In genomic region chr5:115435776-115436712, GRCh38 we compare ENCODE assay signal across 18 cellular contexts.
DNase-seq lines count a peak whose midpoint lies in the region; ATAC-seq, FAIRE-seq and TF ChIP-seq lines count a peak whose summit lies in the region.
"Had no signal": no experiment of that assay in that cellular context is flagged by ENCODE, and none has a peak within 500 bp of the region (broad histone marks: within the 10 kb centered on the region; RNA-seq: fewer than 3 reads in every experiment).

No MANE protein-coding gene starts in this region.

- H3K9me1 ChIP-seq in K562 (ENCODE audit: control insufficient read depth, insufficient read depth, low read length), result no peaks in the 10 kb centered on the region

- peaks cover 9% of the 10 kb centered on the region for H3K4me1 Mint-ChIP-seq in osteocyte (ENCODE audit: unreplicated experiment)
- H3K4me1 Mint-ChIP-seq: CD14-positive monocyte, memory B cell had no signal

- H3K27ac Mint-ChIP-seq in osteocyte (ENCODE audit: unreplicated experiment), result no peak overlapping the region
- H3K27ac Mint-ChIP-seq: CD14-positive monocyte, memory B cell had no signal

- peaks cover 14% of the 10 kb centered on the region for H3K9me3 Mint-ChIP-seq in osteocyte (ENCODE audit: unreplicated experiment)

- H2AFZ ChIP-seq in K562 (ENCODE audit: low read depth, low read length), result no peak overlapping the region

- intact Hi-C loops in K562 (cut with micrococcal nuclease), result no loop called here

- no TSS peak for BruUV-seq in K562 (replicated peaks; lab: Mats Ljungman, UMichigan)

- TF ChIP-seq CTCF in K562 (IDR thresholded peaks at IDR 0.05 in 2 of 3, conservative IDR thresholded peaks at IDR 0.05 in 1 of 3; ENCODE audit: insufficient read depth in 2 of 3, low read depth in 1 of 3, low read length in 3 of 3), result no peak
- no peak for TF ChIP-seq CTCF in omental fat pad (IDR thresholded peaks at IDR 0.05)
- TF ChIP-seq CTCF in osteocyte (IDR thresholded peaks at IDR 0.05), result no peak

- H3K4me3 Mint-ChIP-seq in osteocyte (ENCODE audit: unreplicated experiment), result no peak overlapping the region
- H3K4me3 Mint-ChIP-seq: CD14-positive monocyte, memory B cell had no signal

- no peak overlapping the region for H3K4me2 ChIP-seq in K562 (ENCODE audit: insufficient read depth, low read length)

- no peak overlapping the region for H3K27ac ChIP-seq in K562 (ENCODE audit: extremely low read depth, low read depth, low read length)
- H3K27ac ChIP-seq: adrenal gland, right lobe of liver had no signal

- TF ChIP-seq RAD21 in K562 (CRISPR knock-in tag; conservative IDR thresholded peaks at IDR 0.05 in 1 of 2, IDR thresholded peaks at IDR 0.05 in 1 of 2), result no peak

- no peaks in the 10 kb centered on the region for H4K20me1 ChIP-seq in K562 (replicated peaks; ENCODE audit: control insufficient read depth, insufficient read depth, low read length)

- no peak overlapping the region for H3K4me3 ChIP-seq in K562
- H3K4me3 ChIP-seq: adrenal gland, right lobe of liver had no signal

- H3K79me2 ChIP-seq in K562 (ENCODE audit: control insufficient read depth, insufficient read depth, low read length), result no peaks in the 10 kb centered on the region

- CTCF ChIA-PET in K562 (lab: Yijun Ruan, JAX; ENCODE audit: low intra/inter-chr PET ratio), result no interaction called here

- in situ Hi-C loops in K562 (cut with MboI), result no loop called here

- no peaks in the 10 kb centered on the region for H3K36me3 ChIP-seq in K562 (ENCODE audit: control insufficient read depth, insufficient read depth, low read length)
- H3K36me3 ChIP-seq: adrenal gland, right lobe of liver had no signal

- FAIRE-seq in K562 (lab: Jason Lieb, UNC) (no peak), RCC 7860 (lab: Jason Lieb, UNC) (no peak)

- no peaks in the 10 kb centered on the region for H3K4me1 ChIP-seq in K562 (replicated peaks in 1 of 2; ENCODE audit: control insufficient read depth in 2 of 2, insufficient read depth in 2 of 2, low read length in 2 of 2)
- H3K4me1 ChIP-seq: adrenal gland had no signal

- TF ChIP-seq POLR2A in K562 (conservative IDR thresholded peaks at IDR 0.05), result no peak

- TF ChIP-seq EP300 in K562 (IDR thresholded peaks at IDR 0.05; ENCODE audit: low read length), result no peak

- WGBS in K562 (ENCODE audit: insufficient coverage, low coverage, missing lambda C conversion rate), result 4% methylated on average over 3 of the region's 3 CpGs

- H3K36me3 Mint-ChIP-seq in osteocyte (ENCODE audit: unreplicated experiment), result peaks cover 2% of the 10 kb centered on the region
- H3K36me3 Mint-ChIP-seq: CD14-positive monocyte had no signal

- H3K9me3 ChIP-seq in K562 (replicated peaks; ENCODE audit: control insufficient read depth, insufficient read depth, low read depth, low read length), result no peaks in the 10 kb centered on the region
- H3K9me3 ChIP-seq: adrenal gland, right lobe of liver had no signal

- POLR2A ChIA-PET in K562 (lab: Yijun Ruan, JAX), result no interaction called here

- ATAC-seq in GM18519 (IDR thresholded peaks at IDR 0.05; ENCODE audit: low FRiP score, unreplicated experiment) (peak; percentile 64), K562 (no peak), omental fat pad (ENCODE audit: low FRiP score) (peak; percentile 55)
- ATAC-seq: stimulated activated naive CD8-positive, alpha-beta T cell treated with anti-CD3 and anti-CD28 coated beads, Interleukin-15, Interleukin-2, amounts not matched to agents 100 U/mL and 50 U/mL, for 24 hours had no signal

- no peaks in the 10 kb centered on the region for H3K27me3 Mint-ChIP-seq in osteocyte (ENCODE audit: unreplicated experiment)

- DNase-seq in HT-29 (ENCODE audit: low spot score), result peak; percentile 1
- no peak for DNase-seq in K562 (ENCODE audit: extremely low read depth in 1 of 4, low spot score in 3 of 4)
- no peak for DNase-seq in omental fat pad (ENCODE audit: low spot score)
- no peak for DNase-seq in osteocyte (ENCODE audit: extremely low spot score, unreplicated experiment)
- no peak for DNase-seq in NCI-H748 (lab: John Stamatoyannopoulos, UW; ENCODE audit: unreplicated experiment)
- no peak for DNase-seq in RCC 7860 (ENCODE audit: low spot score)
- DNase-seq: activated CD4-positive, alpha-beta T cell treated with anti-CD3 and anti-CD28 coated beads for 48 hours; activated T-cell treated with anti-CD3 and anti-CD28 coated beads for 4 hours; adrenal gland; cortex of kidney; NCI-H1048; NCI-H526; right lobe of liver; stimulated activated naive CD8-positive, alpha-beta T cell treated with anti-CD3 and anti-CD28 coated beads, Interleukin-15, Interleukin-2, amounts not matched to agents 100 U/mL and 50 U/mL, for 24 hours; T1000 had no signal

- no peak overlapping the region for H3K9ac ChIP-seq in K562 (ENCODE audit: insufficient read depth in 1 of 2, low read depth in 2 of 2, low read length in 2 of 2)

- no peaks in the 10 kb centered on the region for H3K27me3 ChIP-seq in K562 (ENCODE audit: control insufficient read depth in 2 of 2, insufficient read depth in 2 of 2, low read length in 2 of 2)
- H3K27me3 ChIP-seq: adrenal gland, right lobe of liver had no signal

TF ChIP-seq in K562, 482 proteins besides CTCF, POLR2A, EP300 and RAD21:
- TF ChIP-seq FOSL1 (tag; conservative IDR thresholded peaks at IDR 0.05) (peak; percentile 30; the same call in 1 of the 2 replicates), ZNF639 (CRISPR knock-in tag; conservative IDR thresholded peaks at IDR 0.05 in 1 of 2, IDR thresholded peaks at IDR 0.05 in 1 of 2) (no peak)
